ENCODE assay signal across 23 cellular contexts in the genomic region with DNA sequence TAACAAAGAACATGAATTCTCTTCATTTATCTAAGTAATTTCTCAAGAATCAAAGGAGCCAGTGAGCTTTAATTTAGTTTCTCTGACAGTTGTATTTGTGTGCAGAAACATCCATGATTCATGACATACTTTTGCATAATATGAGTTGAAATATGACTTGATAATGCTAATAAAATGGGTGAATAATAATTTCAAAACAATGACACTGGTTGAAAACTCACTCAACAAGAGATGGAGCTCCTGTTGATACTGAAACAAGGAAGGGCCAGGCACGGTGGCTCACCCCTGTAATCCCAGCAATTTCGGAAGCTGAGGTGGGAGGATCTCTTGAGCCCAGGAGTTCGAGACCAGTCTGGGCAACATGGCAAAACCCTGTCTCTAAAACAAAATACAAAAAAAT.
"Had no signal": no experiment of that assay in that cellular context is flagged by ENCODE, and none has a peak within 500 bp of the region (broad histone marks: within the 10 kb centered on the region; RNA-seq: fewer than 3 reads in every experiment).

No MANE protein-coding gene starts in this region.

- H3K36me3 ChIP-seq: esophagus muscularis mucosa, left lung, lower lobe of right lung, right lobe of liver, transverse colon, WERI-Rb-1 had no signal

- H3K9me3 ChIP-seq: esophagus muscularis mucosa, left lung, lower lobe of right lung, right lobe of liver, transverse colon had no signal

- H3K4me1 ChIP-seq: left lung, lower lobe of right lung, right lobe of liver, transverse colon had no signal

- ATAC-seq: activated CD4-positive, CD25-positive, alpha-beta regulatory T cell treated with anti-CD3 and anti-CD28 coated beads, Interleukin-2, amount 50 U/mL, for 24 hours; activated T-cell treated with anti-CD3 and anti-CD28 coated beads, Interleukin-2, amount 50 U/mL, for 4 hours; activated T-helper 17 cell treated with anti-CD3 and anti-CD28 coated beads, Interleukin-2, amount 50 U/mL, for 72 hours; left lung; lower lobe of right lung; natural killer cell treated with Interleukin-12 subunit alpha and Interleukin-12 subunit beta and Interleukin-15 and Interleukin-18, amount 100 ng/mL, for 72 hours; right lobe of liver; T-helper 17 cell had no signal

- DNase-seq: activated CD4-positive, alpha-beta memory T cell treated with anti-CD3 and anti-CD28 coated beads, Interleukin-2, amount 10 ng/mL, durations not matched to agents 7 days and 5 days; activated CD4-positive, alpha-beta T cell treated with anti-CD3 and anti-CD28 coated beads, Interleukin-2, amount 10 ng/mL, durations not matched to agents 24 days and 14 days; activated gamma-delta T cell treated with Interleukin-2 at 50 U/mL for 16 hours; activated naive CD4-positive, alpha-beta T cell treated with anti-CD3 and anti-CD28 coated beads, Interleukin-2, amount 50 U/mL, for 16 hours; activated T-cell treated with anti-CD3 and anti-CD28 coated beads, Interleukin-2, amount 50 U/mL, for 4 hours; dorsolateral prefrontal cortex; glutamatergic neuron; left lung; lower lobe of right lung; posterior cingulate gyrus; right lobe of liver; stimulated activated CD4-positive, alpha-beta T cell treated with anti-CD3 and anti-CD28 coated beads, Interleukin-2, amount 100 ng/mL, for 24 hours; stimulated activated naive CD4-positive, alpha-beta T cell; T-helper 17 cell; transverse colon; WERI-Rb-1 had no signal

- FAIRE-seq: islet of Langerhans had no signal

- H3K27ac ChIP-seq: coronary artery, dorsolateral prefrontal cortex, left lung, lower lobe of right lung, right lobe of liver, transverse colon, WERI-Rb-1 had no signal

- H3K27me3 ChIP-seq: dorsolateral prefrontal cortex, esophagus muscularis mucosa, left lung, right lobe of liver, transverse colon had no signal

- H3K4me3 ChIP-seq: coronary artery, dorsolateral prefrontal cortex, esophagus muscularis mucosa, left lung, lower lobe of right lung, right lobe of liver, smooth muscle cell, transverse colon had no signal

- H3K4me2 ChIP-seq: smooth muscle cell had no signal
